In the genomic region with DNA sequence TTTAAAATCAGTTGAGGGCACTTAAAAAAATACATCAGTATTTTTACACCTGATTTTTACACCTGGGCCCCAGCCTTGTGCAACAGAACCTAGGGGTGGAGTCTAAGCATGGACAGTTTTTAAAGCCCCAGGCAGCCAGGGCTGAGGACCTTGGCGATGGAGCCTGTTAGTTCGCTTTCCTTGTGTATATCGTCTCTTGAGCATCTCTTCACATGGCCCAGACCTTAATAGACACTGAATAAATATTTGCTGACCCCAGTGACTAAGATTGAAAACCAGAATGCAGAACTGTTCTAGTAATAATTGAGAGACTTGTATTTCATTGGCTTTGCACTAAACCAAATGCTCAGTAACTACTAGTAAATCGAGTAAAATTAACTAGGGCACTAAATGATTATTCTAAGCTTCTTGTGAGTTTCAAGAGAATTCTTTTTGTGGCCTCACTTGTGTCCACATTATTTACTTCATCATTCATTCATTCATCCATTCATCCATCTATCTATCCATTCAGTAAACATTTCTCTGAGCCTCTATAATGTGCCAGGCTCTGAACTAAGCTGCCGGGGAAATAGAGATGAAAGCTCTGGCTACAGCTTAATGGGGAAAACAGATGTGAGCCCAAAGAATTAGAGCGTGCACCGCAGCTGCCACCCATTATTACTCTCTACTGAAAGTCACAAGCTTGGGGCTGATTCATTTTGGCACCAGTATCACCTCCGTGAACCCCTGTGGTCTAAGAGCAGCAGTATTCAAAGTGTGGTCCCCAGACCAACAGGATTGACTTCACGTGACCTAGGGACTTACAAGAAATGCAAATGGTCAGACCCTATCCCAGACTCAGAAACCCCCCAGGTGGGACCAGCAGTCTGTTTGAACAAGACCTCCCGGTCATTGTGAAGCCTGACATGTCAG, we compare ENCODE assay signal across 8 cellular contexts. TPM values are rescaled to one million over a fixed set of nuclear protein-coding genes. Genes with fewer than 3 reads are reported as not detected.
DNase-seq lines count a peak whose midpoint lies in the region; ATAC-seq lines count a peak whose summit lies in the region.

No MANE protein-coding gene starts in this region.

- ATAC-seq in GM18870 (IDR thresholded peaks at IDR 0.05; ENCODE audit: unreplicated experiment), result peak; percentile 81
- ATAC-seq in HG02981 (IDR thresholded peaks at IDR 0.05; ENCODE audit: unreplicated experiment), result peak; percentile 81

- peaks cover 16% of the 10 kb centered on the region for H3K4me1 Mint-ChIP-seq in activated naive CD8-positive, alpha-beta T cell treated with anti-CD3 and anti-CD28 coated beads for 36 hours

- no peak overlapping the region for H3K4me3 Mint-ChIP-seq in activated naive CD8-positive, alpha-beta T cell treated with anti-CD3 and anti-CD28 coated beads for 36 hours

- H3K36me3 Mint-ChIP-seq in activated naive CD8-positive, alpha-beta T cell treated with anti-CD3 and anti-CD28 coated beads for 36 hours, result no peaks in the 10 kb centered on the region

- no peak overlapping the region for H3K27ac Mint-ChIP-seq in activated naive CD8-positive, alpha-beta T cell treated with anti-CD3 and anti-CD28 coated beads for 36 hours

- no peaks in the 10 kb centered on the region for H3K9me3 Mint-ChIP-seq in activated naive CD8-positive, alpha-beta T cell treated with anti-CD3 and anti-CD28 coated beads for 36 hours

- DNase-seq in AG08395 (ENCODE audit: low spot score), result peak; percentile 54
- DNase-seq in activated naive CD8-positive, alpha-beta T cell treated with anti-CD3 and anti-CD28 coated beads for 36 hours, result peak; percentile 21
- no peak for DNase-seq in HCEC 1CT
- DNase-seq in DMS79 treated with DMSO at 0.1 percent for 48 hours (lab: John Stamatoyannopoulos, UW), result no peak
- no peak for DNase-seq in DMS79 (lab: John Stamatoyannopoulos, UW)
- no peak for DNase-seq in cerebellar cortex (ENCODE audit: low spot score)

- no peaks in the 10 kb centered on the region for H3K27me3 Mint-ChIP-seq in activated naive CD8-positive, alpha-beta T cell treated with anti-CD3 and anti-CD28 coated beads for 36 hours

RNA-seq across cellular contexts. Expression of a gene that starts 30.7 kb away (rescaled TPM):
- 1 to 10 TPM; 6.7 to 7.2 TPM for total RNA-seq in activated naive CD8-positive, alpha-beta T cell treated with anti-CD3 and anti-CD28 coated beads for 36 hours

Comparison
In these comparisons a context has a peak if more than half of its experiments do, and no peak if none do; other contexts are left out.
1. DNase-seq: peak in AG08395 (single experiment) and activated naive CD8-positive, alpha-beta T cell treated with anti-CD3 and anti-CD28 coated beads for 36 hours (single experiment); none in HCEC 1CT (single experiment), DMS79 treated with DMSO at 0.1 percent for 48 hours (single experiment), DMS79 (single experiment) and cerebellar cortex (single experiment).